Comparison of ENCODE assay signal across 10 cellular contexts in genomic region chr1:63775418-63776127, GRCh38. TPM values are rescaled to one million over a fixed set of nuclear protein-coding genes. Genes with fewer than 3 reads are reported as not detected.
DNase-seq lines count a peak whose midpoint lies in the region; ATAC-seq, FAIRE-seq and TF ChIP-seq lines count a peak whose summit lies in the region.
"Had no signal": no experiment of that assay in that cellular context is flagged by ENCODE, and none has a peak within 500 bp of the region (broad histone marks: within the 10 kb centered on the region; RNA-seq: fewer than 3 reads in every experiment).

No MANE protein-coding gene starts in this region.

- H3K36me3 Mint-ChIP-seq in activated CD4-positive, alpha-beta T cell treated with anti-CD3 and anti-CD28 coated beads, Interleukin-2, amount 10 ng/mL, durations not matched to agents 24 days and 14 days (ENCODE audit: low read depth) = no peaks in the 10 kb centered on the region
- no peaks in the 10 kb centered on the region for H3K36me3 Mint-ChIP-seq in activated naive CD8-positive, alpha-beta T cell treated with anti-CD3 and anti-CD28 coated beads, Interleukin-2, amount 50 U/mL, for 24 hours (ENCODE audit: low read depth)
- H3K36me3 Mint-ChIP-seq: CD8-positive, alpha-beta T cell had no signal

- FAIRE-seq in keratinocyte (lab: Jason Lieb, UNC) = peak; percentile 79

- H3K4me3 Mint-ChIP-seq in activated CD4-positive, alpha-beta T cell treated with anti-CD3 and anti-CD28 coated beads, Interleukin-2, amount 10 ng/mL, durations not matched to agents 24 days and 14 days = peak overlapping the region; percentile 65
- H3K4me3 Mint-ChIP-seq in activated naive CD8-positive, alpha-beta T cell treated with anti-CD3 and anti-CD28 coated beads, Interleukin-2, amount 50 U/mL, for 24 hours = peak overlapping the region; percentile 70

- dilution Hi-C loops in keratinocyte (cut with MboI; ENCODE audit: extremely low pct_ligation_motif_present, low sequenced_read_pairs) = no loop called here

- H3K27me3 Mint-ChIP-seq in activated CD4-positive, alpha-beta T cell treated with anti-CD3 and anti-CD28 coated beads, Interleukin-2, amount 10 ng/mL, durations not matched to agents 24 days and 14 days = peaks cover 78% of the 10 kb centered on the region
- peaks cover 55% of the 10 kb centered on the region for H3K27me3 Mint-ChIP-seq in activated naive CD8-positive, alpha-beta T cell treated with anti-CD3 and anti-CD28 coated beads, Interleukin-2, amount 50 U/mL, for 24 hours

- intact Hi-C loops in activated CD4-positive, alpha-beta T cell treated with anti-CD3 and anti-CD28 coated beads, Interleukin-2, amount 10 ng/mL, durations not matched to agents 24 days and 14 days (cut with micrococcal nuclease) = loop anchor here (10.0 kb wide), 1 partner anchor 161 kb away; no protein-coding TSS in a partner anchor

- no peak for TF ChIP-seq CTCF in keratinocyte (optimal IDR thresholded peaks at IDR 0.05 in 1 of 3, IDR thresholded peaks at IDR 0.05 in 1 of 3, conservative IDR thresholded peaks at IDR 0.05 in 1 of 3; ENCODE audit: extremely low read depth in 1 of 3, insufficient read depth in 2 of 3, low read length in 3 of 3)

- no peaks in the 10 kb centered on the region for H4K20me1 ChIP-seq in keratinocyte (ENCODE audit: control insufficient read depth, extremely low read depth, insufficient read depth, low read length)

- H3K36me3 ChIP-seq in keratinocyte (ENCODE audit: control insufficient read depth in 2 of 2, extremely low read depth in 1 of 2, insufficient read depth in 2 of 2, low read length in 2 of 2) (no peaks in the 10 kb centered on the region), subcutaneous abdominal adipose tissue (ENCODE audit: control insufficient read depth in 5 of 5, insufficient read depth in 5 of 5, low read length in 5 of 5) (no peaks in the 10 kb centered on the region)

- peaks cover 12% of the 10 kb centered on the region for H3K4me1 Mint-ChIP-seq in activated CD4-positive, alpha-beta T cell treated with anti-CD3 and anti-CD28 coated beads, Interleukin-2, amount 10 ng/mL, durations not matched to agents 24 days and 14 days
- H3K4me1 Mint-ChIP-seq in activated naive CD8-positive, alpha-beta T cell treated with anti-CD3 and anti-CD28 coated beads, Interleukin-2, amount 50 U/mL, for 24 hours = peaks cover 11% of the 10 kb centered on the region

- H3K4me2 ChIP-seq in keratinocyte (ENCODE audit: control insufficient read depth, extremely low read depth, insufficient read depth, low read depth, low read length) = peak overlapping the region; percentile 80

- no peak for DNase-seq in activated CD4-positive, alpha-beta T cell treated with anti-CD3 and anti-CD28 coated beads, Interleukin-2, amount 10 ng/mL, durations not matched to agents 24 days and 14 days
- no peak for DNase-seq in activated CD4-positive, alpha-beta T cell treated with anti-CD3 and anti-CD28 coated beads, Interleukin-2, amount 50 U/mL, for 48 hours
- DNase-seq in activated naive CD8-positive, alpha-beta T cell treated with anti-CD3 and anti-CD28 coated beads, Interleukin-2, amount 50 U/mL, for 24 hours = no peak
- DNase-seq in keratinocyte (ENCODE audit: low read depth, low spot score) = no peak
- no peak for DNase-seq in stimulated activated CD4-positive, alpha-beta T cell treated with anti-CD3 and anti-CD28 coated beads, Interleukin-1b, Interleukin-23, amount 100 ng/mL, for 48 hours
- DNase-seq in NCI-H226 = no peak
- DNase-seq: CD8-positive, alpha-beta T cell; NCI-H748 treated with DMSO at 0.1 percent for 48 hours had no signal

- ATAC-seq in activated naive CD8-positive, alpha-beta T cell treated with anti-CD3 and anti-CD28 coated beads, Interleukin-2, amount 50 U/mL, for 24 hours = no peak
- ATAC-seq in HG03280 (IDR thresholded peaks at IDR 0.05; ENCODE audit: unreplicated experiment) = no peak
- ATAC-seq: CD8-positive, alpha-beta T cell had no signal

- H3K9me1 ChIP-seq in keratinocyte (ENCODE audit: control insufficient read depth, extremely low read depth, insufficient read depth, low read length) = no peaks in the 10 kb centered on the region

- H2AFZ ChIP-seq in keratinocyte (ENCODE audit: control insufficient read depth, low read length) = peak overlapping the region; percentile 84

- no peak overlapping the region for H3K27ac ChIP-seq in keratinocyte (ENCODE audit: control insufficient read depth, insufficient read depth, low read length)
- no peak overlapping the region for H3K27ac ChIP-seq in subcutaneous abdominal adipose tissue (ENCODE audit: low read depth, low read length)

- peak overlapping the region; percentile 63 for H3K9ac ChIP-seq in keratinocyte (ENCODE audit: control insufficient read depth, extremely low read depth, insufficient read depth, low read length)
- H3K9ac ChIP-seq in subcutaneous abdominal adipose tissue (ENCODE audit: low read length in 5 of 5) = peak overlapping the region in 4 of 5 donors; percentile 14 to 75 (median 41)

- H3K9me3 Mint-ChIP-seq in activated CD4-positive, alpha-beta T cell treated with anti-CD3 and anti-CD28 coated beads, Interleukin-2, amount 10 ng/mL, durations not matched to agents 24 days and 14 days = no peaks in the 10 kb centered on the region
- no peaks in the 10 kb centered on the region for H3K9me3 Mint-ChIP-seq in activated naive CD8-positive, alpha-beta T cell treated with anti-CD3 and anti-CD28 coated beads, Interleukin-2, amount 50 U/mL, for 24 hours
- H3K9me3 Mint-ChIP-seq: CD8-positive, alpha-beta T cell had no signal

- H3K27me3 ChIP-seq in keratinocyte (ENCODE audit: control insufficient read depth, extremely low read depth, insufficient read depth, low read length) (no peaks in the 10 kb centered on the region), subcutaneous abdominal adipose tissue (ENCODE audit: control insufficient read depth in 5 of 5, insufficient read depth in 4 of 5, low read length in 5 of 5) (peaks cover 0 to 4% (median 0%) of the 10 kb centered on the region in 5 donors)

- no peaks in the 10 kb centered on the region for H3K9me3 ChIP-seq in keratinocyte (ENCODE audit: control insufficient read depth, low read depth, low read length)
- H3K9me3 ChIP-seq in subcutaneous abdominal adipose tissue (ENCODE audit: control insufficient read depth in 5 of 5, low read length in 5 of 5) = no peaks in the 10 kb centered on the region

- H3K4me3 ChIP-seq in keratinocyte (ENCODE audit: control insufficient read depth in 2 of 3, extremely low read depth in 1 of 3, insufficient read depth in 2 of 3, low read depth in 1 of 3, low read length in 3 of 3) = peak overlapping the region; percentile 78 to 82 (median 80)
- peak overlapping the region; percentile 67 to 88 (median 82) for H3K4me3 ChIP-seq in subcutaneous abdominal adipose tissue (ENCODE audit: low read depth in 1 of 5, low read length in 5 of 5)

- H3K4me1 ChIP-seq in keratinocyte (ENCODE audit: control insufficient read depth, extremely low read depth, insufficient read depth, low read length) (peaks cover 21% of the 10 kb centered on the region), subcutaneous abdominal adipose tissue (ENCODE audit: control insufficient read depth in 5 of 5, insufficient read depth in 5 of 5, low read length in 5 of 5) (peaks cover 0 to 30% (median 25%) of the 10 kb centered on the region in 5 donors)

- H3K27ac Mint-ChIP-seq in activated CD4-positive, alpha-beta T cell treated with anti-CD3 and anti-CD28 coated beads, Interleukin-2, amount 10 ng/mL, durations not matched to agents 24 days and 14 days = no peak overlapping the region
- no peak overlapping the region for H3K27ac Mint-ChIP-seq in activated naive CD8-positive, alpha-beta T cell treated with anti-CD3 and anti-CD28 coated beads, Interleukin-2, amount 50 U/mL, for 24 hours
- H3K27ac Mint-ChIP-seq: CD8-positive, alpha-beta T cell had no signal

- peaks cover 7% of the 10 kb centered on the region for H3K79me2 ChIP-seq in keratinocyte (ENCODE audit: control insufficient read depth, insufficient read depth, low read length)

RNA-seq across cellular contexts. Expression of gene ROR1, which starts 1.8 kb away (rescaled TPM):
- total RNA-seq in activated CD4-positive, alpha-beta T cell treated with anti-CD3 and anti-CD28 coated beads, Interleukin-2, amount 10 ng/mL, durations not matched to agents 24 days and 14 days = 0.09 TPM in 1 of 2 replicates, not detected in the other
- 9.2 to 10.4 TPM (median 9.4 TPM) in 3 replicates for polyA plus RNA-seq in keratinocyte
- polyA plus RNA-seq in keratinocyte (2011; ENCODE audit: low read depth) = 1.8 TPM
- 2.8 and 4.5 TPM in 2 replicates for polyA plus RNA-seq in keratinocyte (2011; cell fraction: cytosol; rRNA removed)
- 12.5 and 12.9 TPM in 2 replicates for polyA plus RNA-seq in keratinocyte (2011; cell fraction: nucleus; rRNA removed)
- 2.8 and 6.1 TPM in 2 replicates for polyA plus RNA-seq in keratinocyte (2012; ENCODE audit: low replicate concordance)
- polyA minus RNA-seq in keratinocyte = 22.6 to 33.4 TPM (median 24.4 TPM) in 3 replicates
- polyA minus RNA-seq in keratinocyte (2011; cell fraction: cytosol; rRNA and poly(A)+ RNA removed) = 4.4 TPM
- 25.5 and 38.1 TPM in 2 replicates for polyA minus RNA-seq in keratinocyte (2011; cell fraction: nucleus; rRNA and poly(A)+ RNA removed)
- total RNA-seq: CD8-positive, alpha-beta T cell had no signal
